In the genomic region with DNA sequence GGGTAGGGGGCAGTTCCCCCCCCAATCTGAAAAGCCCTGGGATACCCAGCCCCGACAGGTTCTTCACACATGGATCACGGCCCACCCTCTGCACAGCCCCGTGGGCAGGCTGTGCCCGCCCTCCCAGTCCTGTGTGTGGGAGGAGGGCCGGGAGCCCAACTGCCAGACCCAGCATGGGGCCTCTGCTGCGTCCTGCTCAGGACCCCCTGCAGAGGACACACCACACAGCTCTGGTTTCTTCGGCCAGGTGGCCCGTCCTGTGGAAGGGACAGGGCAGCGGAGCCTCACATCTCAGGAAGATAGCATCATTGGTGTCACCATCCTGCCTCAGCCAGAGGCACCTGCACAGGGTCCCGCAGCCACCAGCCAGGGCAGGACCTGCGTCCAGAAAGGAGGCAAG, we compare ENCODE assay signal across 14 cellular contexts.
A peak's percentile ranks its signal among the peaks of the same experiment; 100 is the strongest.
DNase-seq lines count a peak whose midpoint lies in the region; ATAC-seq and TF ChIP-seq lines count a peak whose summit lies in the region.
"Had no signal": no experiment of that assay in that cellular context is flagged by ENCODE, and none has a peak within 500 bp of the region (broad histone marks: within the 10 kb centered on the region; RNA-seq: fewer than 3 reads in every experiment).

No MANE protein-coding gene starts in this region.

- peak; percentile 15 for DNase-seq in NCI-H146 (lab: John Stamatoyannopoulos, UW)
- DNase-seq in NCI-H146 treated with DMSO at 0.1 percent for 48 hours (lab: John Stamatoyannopoulos, UW; ENCODE audit: unreplicated experiment), result no peak
- DNase-seq in A673 (ENCODE audit: low spot score), result peak; percentile 40
- peak; percentile 54 for DNase-seq in left kidney (ENCODE audit: low read depth, low spot score)
- no peak for DNase-seq in left lobe of liver (ENCODE audit: low spot score)
- DNase-seq in DMS79 (lab: John Stamatoyannopoulos, UW), result no peak
- no peak for DNase-seq in activated CD8-positive, alpha-beta memory T cell treated with anti-CD3 and anti-CD28 coated beads, Interleukin-2, amount 50 U/mL, for 4 hours
- DNase-seq: AML-193, HCEC 1CT had no signal

- H3K27me3 ChIP-seq in A673 (replicated peaks; ENCODE audit: insufficient read depth, low read depth, low read length, poor library complexity), result no peaks in the 10 kb centered on the region

- intact Hi-C loops in A673 (cut with micrococcal nuclease; ENCODE audit: unreplicated experiment), result no loop called here

- no peaks in the 10 kb centered on the region for H3K4me1 Mint-ChIP-seq in activated T-helper 17 cell treated with anti-CD3 and anti-CD28 coated beads, Interleukin-2, amount 50 U/mL, for 72 hours

- no peaks in the 10 kb centered on the region for H3K9me3 ChIP-seq in A673 (ENCODE audit: low read depth, low read length, poor library complexity, severe bottlenecking)
- H3K9me3 ChIP-seq: BLaER1 had no signal

- no peaks in the 10 kb centered on the region for H3K9me3 Mint-ChIP-seq in activated T-helper 17 cell treated with anti-CD3 and anti-CD28 coated beads, Interleukin-2, amount 50 U/mL, for 72 hours

- BruUV-seq in A673 (replicated peaks; lab: Mats Ljungman, UMichigan), result no TSS peak

- H3K36me3 ChIP-seq in A673 (ENCODE audit: insufficient read depth, low read length, poor library complexity, severe bottlenecking), result no peaks in the 10 kb centered on the region

- peaks cover 9% of the 10 kb centered on the region for H3K36me3 Mint-ChIP-seq in activated T-helper 17 cell treated with anti-CD3 and anti-CD28 coated beads, Interleukin-2, amount 50 U/mL, for 72 hours (ENCODE audit: low read depth)

- H3K4me3 ChIP-seq in A673 (ENCODE audit: low read depth, low read length, poor library complexity, severe bottlenecking), result no peak overlapping the region
- H3K4me3 ChIP-seq: BLaER1, GM12878 had no signal

- peaks cover 4% of the 10 kb centered on the region for H3K4me1 ChIP-seq in A673 (ENCODE audit: insufficient read depth, low read length, poor library complexity, severe bottlenecking)

- POLR2A ChIA-PET in A673 (lab: Charles Lee; ENCODE audit: low non-redundant PET), result no interaction called here

- H3K4me3 Mint-ChIP-seq in activated T-helper 17 cell treated with anti-CD3 and anti-CD28 coated beads, Interleukin-2, amount 50 U/mL, for 72 hours, result no peak overlapping the region

- H3K27ac Mint-ChIP-seq in activated T-helper 17 cell treated with anti-CD3 and anti-CD28 coated beads, Interleukin-2, amount 50 U/mL, for 72 hours, result no peak overlapping the region

- ATAC-seq in activated T-helper 17 cell treated with anti-CD3 and anti-CD28 coated beads, Interleukin-2, amount 50 U/mL, for 72 hours (replicated peaks), result peak; percentile 6
- no peak for ATAC-seq in left lobe of liver
- ATAC-seq: GM12878 had no signal

- H3K27me3 Mint-ChIP-seq in activated T-helper 17 cell treated with anti-CD3 and anti-CD28 coated beads, Interleukin-2, amount 50 U/mL, for 72 hours, result no peaks in the 10 kb centered on the region

- TF ChIP-seq CTCF in A673 (conservative IDR thresholded peaks at IDR 0.05; ENCODE audit: low read depth, low read length), result no peak

- CTCF ChIA-PET in A673 (lab: Charles Lee), result no interaction called here

- H3K27ac ChIP-seq in A673 (ENCODE audit: low read depth, low read length, poor library complexity, severe bottlenecking), result no peak overlapping the region
- H3K27ac ChIP-seq: 22Rv1, BLaER1, HL-60 had no signal

Comparison
In these comparisons a context has a peak if more than half of its experiments do, and no peak if none do; other contexts are left out.
1. DNase-seq: peak in NCI-H146 (single experiment), A673 (single experiment) and left kidney (single experiment); none in NCI-H146 treated with DMSO at 0.1 percent for 48 hours (single experiment), left lobe of liver (single experiment), DMS79 (single experiment) and activated CD8-positive, alpha-beta memory T cell treated with anti-CD3 and anti-CD28 coated beads, Interleukin-2, amount 50 U/mL, for 4 hours (single experiment).